In genomic region chr15:76947454-76947853, GRCh38 we compare ENCODE assay signal across 27 cellular contexts. TPM values are rescaled to one million over a fixed set of nuclear protein-coding genes. Genes with fewer than 3 reads are reported as not detected.
"Had no signal": no experiment of that assay in that cellular context is flagged by ENCODE, and none has a peak within 500 bp of the region (broad histone marks: within the 10 kb centered on the region; RNA-seq: fewer than 3 reads in every experiment).

No MANE protein-coding gene starts in this region.

- H3K4me3 Mint-ChIP-seq: activated CD4-positive, alpha-beta T cell treated with anti-CD3 and anti-CD28 coated beads, Interleukin-2, amount 10 ng/mL, durations not matched to agents 7 days and 5 days; activated CD8-positive, alpha-beta memory T cell treated with anti-CD3 and anti-CD28 coated beads, Interleukin-2, amount 10 ng/mL, durations not matched to agents 7 days and 5 days; activated CD8-positive, alpha-beta T cell treated with anti-CD3 and anti-CD28 coated beads for 36 hours; activated naive CD8-positive, alpha-beta T cell treated with anti-CD3 and anti-CD28 coated beads, Interleukin-2, amount 10 ng/mL, durations not matched to agents 7 days and 5 days; natural killer cell; stimulated activated naive CD8-positive, alpha-beta T cell treated with anti-CD3 and anti-CD28 coated beads, Interleukin-15, Interleukin-2, amounts not matched to agents 100 ng/mL and 50 ng/mL, for 24 hours had no signal

- FAIRE-seq: kidney had no signal

- H3K9me3 Mint-ChIP-seq: activated CD4-positive, alpha-beta T cell treated with anti-CD3 and anti-CD28 coated beads, Interleukin-2, amount 10 ng/mL, durations not matched to agents 7 days and 5 days; activated CD8-positive, alpha-beta T cell treated with anti-CD3 and anti-CD28 coated beads for 36 hours; activated naive CD8-positive, alpha-beta T cell treated with anti-CD3 and anti-CD28 coated beads, Interleukin-2, amount 10 ng/mL, durations not matched to agents 7 days and 5 days; natural killer cell; stimulated activated naive CD8-positive, alpha-beta T cell treated with anti-CD3 and anti-CD28 coated beads, Interleukin-15, Interleukin-2, amounts not matched to agents 100 ng/mL and 50 ng/mL, for 24 hours had no signal

- H3K27me3 Mint-ChIP-seq: activated CD4-positive, alpha-beta T cell treated with anti-CD3 and anti-CD28 coated beads, Interleukin-2, amount 10 ng/mL, durations not matched to agents 7 days and 5 days; activated CD8-positive, alpha-beta memory T cell treated with anti-CD3 and anti-CD28 coated beads, Interleukin-2, amount 10 ng/mL, durations not matched to agents 7 days and 5 days; activated CD8-positive, alpha-beta T cell treated with anti-CD3 and anti-CD28 coated beads for 36 hours; activated naive CD8-positive, alpha-beta T cell treated with anti-CD3 and anti-CD28 coated beads, Interleukin-2, amount 10 ng/mL, durations not matched to agents 7 days and 5 days; stimulated activated naive CD8-positive, alpha-beta T cell treated with anti-CD3 and anti-CD28 coated beads, Interleukin-15, Interleukin-2, amounts not matched to agents 100 ng/mL and 50 ng/mL, for 24 hours had no signal

- DNase-seq: activated CD4-positive, alpha-beta T cell treated with anti-CD3 and anti-CD28 coated beads, Interleukin-2, amount 10 ng/mL, durations not matched to agents 7 days and 5 days; activated CD4-positive, CD25-positive, alpha-beta regulatory T cell; activated CD8-positive, alpha-beta memory T cell treated with anti-CD3 and anti-CD28 coated beads, Interleukin-2, amount 10 ng/mL, durations not matched to agents 7 days and 5 days; activated CD8-positive, alpha-beta T cell treated with anti-CD3 and anti-CD28 coated beads for 36 hours; activated gamma-delta T cell treated with Interleukin-2 at 50 U/mL for 16 hours; activated naive CD8-positive, alpha-beta T cell treated with anti-CD3 and anti-CD28 coated beads, Interleukin-2, amount 10 ng/mL, durations not matched to agents 7 days and 5 days; activated T-cell treated with anti-CD3 and anti-CD28 coated beads for 4 hours; body of pancreas; erythroblast; foreskin fibroblast; kidney; lower lobe of right lung; natural killer cell; ovary; psoas muscle; spleen; stimulated activated CD4-positive, alpha-beta T cell treated with anti-CD3 and anti-CD28 coated beads, Interleukin-4, amount 100 ng/mL, for 1 hour; substantia nigra; T-helper 1 cell; T-helper 9 cell; thyroid gland; upper lobe of right lung had no signal

- H3K27ac ChIP-seq: body of pancreas, cardiac muscle cell, lower lobe of right lung, neutrophil, ovary, psoas muscle, right atrium auricular region, thyroid gland, upper lobe of right lung had no signal

- H3K4me3 ChIP-seq: body of pancreas, cardiac muscle cell, lower lobe of right lung, ovary, psoas muscle, right atrium auricular region, spleen, thyroid gland, upper lobe of right lung had no signal

- H3K27me3 ChIP-seq: body of pancreas, cardiac muscle cell, neutrophil, ovary, right atrium auricular region, spleen, thyroid gland, upper lobe of right lung had no signal

- H3K36me3 ChIP-seq: ovary had no signal

- H3K4me1 ChIP-seq: body of pancreas, lower lobe of right lung, psoas muscle, right atrium auricular region, thyroid gland, upper lobe of right lung had no signal

- ATAC-seq: activated CD8-positive, alpha-beta memory T cell treated with anti-CD3 and anti-CD28 coated beads, Interleukin-2, amount 10 ng/mL, durations not matched to agents 7 days and 5 days; activated CD8-positive, alpha-beta T cell treated with anti-CD3 and anti-CD28 coated beads for 36 hours; body of pancreas; lower lobe of right lung; natural killer cell; psoas muscle; upper lobe of right lung had no signal

- H3K9me3 ChIP-seq: body of pancreas, lower lobe of right lung, neutrophil, ovary, psoas muscle, right atrium auricular region, spleen, thyroid gland, upper lobe of right lung had no signal

- H3K27ac Mint-ChIP-seq: activated CD8-positive, alpha-beta memory T cell treated with anti-CD3 and anti-CD28 coated beads, Interleukin-2, amount 10 ng/mL, durations not matched to agents 7 days and 5 days; activated naive CD8-positive, alpha-beta T cell treated with anti-CD3 and anti-CD28 coated beads, Interleukin-2, amount 10 ng/mL, durations not matched to agents 7 days and 5 days; natural killer cell had no signal

RNA-seq across cellular contexts. Expression of gene PSTPIP1, which starts 47.5 kb away (rescaled TPM):
- total RNA-seq: chondrocyte had no signal
